26 cellular contexts compared by ENCODE assay signal in genomic region chr1:158564608-158565007, GRCh38. TPM values are rescaled to one million over a fixed set of nuclear protein-coding genes. Genes with fewer than 3 reads are reported as not detected.
DNase-seq lines count a peak whose midpoint lies in the region; ATAC-seq and TF ChIP-seq lines count a peak whose summit lies in the region.
"Had no signal": no experiment of that assay in that cellular context is flagged by ENCODE, and none has a peak within 500 bp of the region (broad histone marks: within the 10 kb centered on the region; RNA-seq: fewer than 3 reads in every experiment).

No MANE protein-coding gene starts in this region.

- peak overlapping the region; percentile 11; the same call in 1 of the 2 replicates for H3K9ac ChIP-seq in SU-DHL-6 (ENCODE audit: low read length)
- H3K9ac ChIP-seq: neural progenitor cell had no signal

- TF ChIP-seq POLR2A in NB4 (IDR thresholded peaks at IDR 0.05; ENCODE audit: extremely low read depth, insufficient read length) (no peak), spleen (IDR thresholded peaks at IDR 0.05) (no peak)

- no peak for ATAC-seq in GM23338
- peak; percentile 34 to 69 for ATAC-seq in stimulated activated naive B cell treated with anti-CD40 and anti-IgM and Interleukin-4, amounts not matched to agents 10 μg/mL and 1 μg/mL and 100 μg/mL, for 72 hours (replicated peaks)
- ATAC-seq: activated CD8-positive, alpha-beta T cell treated with anti-CD3 and anti-CD28 coated beads, Interleukin-2, amount 10 ng/mL, durations not matched to agents 7 days and 5 days; effector memory CD8-positive, alpha-beta T cell; mucosa of descending colon; Panc1 had no signal

- peak; percentile 5 for DNase-seq in GM23338 (ENCODE audit: low spot score)
- peak; percentile 83 for DNase-seq in NB4 (ENCODE audit: low read depth)
- DNase-seq in stimulated activated naive B cell treated with anti-CD40 and anti-IgM and Interleukin-4, amounts not matched to agents 10 μg/mL and 1 μg/mL and 100 μg/mL, for 72 hours = no peak
- DNase-seq in activated naive CD4-positive, alpha-beta T cell treated with anti-CD3 and anti-CD28 coated beads, Interleukin-2, amount 10 ng/mL, durations not matched to agents 7 days and 5 days = no peak
- no peak for DNase-seq in NCI-H2107 (lab: John Stamatoyannopoulos, UW)
- no peak for DNase-seq in spleen
- DNase-seq: activated CD8-positive, alpha-beta T cell treated with anti-CD3 and anti-CD28 coated beads, Interleukin-2, amount 10 ng/mL, durations not matched to agents 7 days and 5 days; activated gamma-delta T cell treated with Interleukin-2 at 50 U/mL for 16 hours; activated T-cell treated with anti-CD3 and anti-CD28 coated beads, Interleukin-2, amount 50 U/mL, for 1 hour; adrenal gland; effector memory CD8-positive, alpha-beta T cell; hypothalamus; mucosa of descending colon; NCI-H774; substantia nigra had no signal

- H3K27me3 Mint-ChIP-seq in GM23338 (ENCODE audit: insufficient read depth, low read depth, poor library complexity) = peaks cover 2% of the 10 kb centered on the region
- H3K27me3 Mint-ChIP-seq in stimulated activated naive B cell treated with anti-CD40 and anti-IgM and Interleukin-4, amounts not matched to agents 10 μg/mL and 1 μg/mL and 100 μg/mL, for 72 hours = no peaks in the 10 kb centered on the region
- H3K27me3 Mint-ChIP-seq in activated naive CD4-positive, alpha-beta T cell treated with anti-CD3 and anti-CD28 coated beads, Interleukin-2, amount 10 ng/mL, durations not matched to agents 7 days and 5 days = no peaks in the 10 kb centered on the region

- TF ChIP-seq CTCF in GM23338 (conservative IDR thresholded peaks at IDR 0.05; ENCODE audit: low read depth in 2 of 2) (no peak; a peak in 1 of 4 replicates), NB4 (IDR thresholded peaks at IDR 0.05; ENCODE audit: low read depth, low read length) (no peak), SU-DHL-6 (IDR thresholded peaks at IDR 0.05; ENCODE audit: insufficient read depth, low read length, poor library complexity, severe bottlenecking) (no peak), spleen (IDR thresholded peaks at IDR 0.05 in 8 of 11, conservative IDR thresholded peaks at IDR 0.05 in 3 of 11) (no peak)

- H3K79me2 ChIP-seq in GM23338 (replicated peaks; ENCODE audit: insufficient read depth) (no peaks in the 10 kb centered on the region), SU-DHL-6 (ENCODE audit: insufficient read depth, low read length) (no peaks in the 10 kb centered on the region)

- H3K9me3 Mint-ChIP-seq in GM23338 = no peaks in the 10 kb centered on the region
- H3K9me3 Mint-ChIP-seq in stimulated activated naive B cell treated with anti-CD40 and anti-IgM and Interleukin-4, amounts not matched to agents 10 μg/mL and 1 μg/mL and 100 μg/mL, for 72 hours = peaks cover 6 to 9% of the 10 kb centered on the region in 2 donors
- no peaks in the 10 kb centered on the region for H3K9me3 Mint-ChIP-seq in activated naive CD4-positive, alpha-beta T cell treated with anti-CD3 and anti-CD28 coated beads, Interleukin-2, amount 10 ng/mL, durations not matched to agents 7 days and 5 days
- H3K9me3 Mint-ChIP-seq: neural progenitor cell had no signal

- CTCF ChIA-PET in activated naive CD4-positive, alpha-beta T cell treated with anti-CD3 and anti-CD28 coated beads, Interleukin-2, amount 10 ng/mL, durations not matched to agents 7 days and 5 days (lab: Charles Lee) = no interaction called here

- no peak overlapping the region for H3K4me2 ChIP-seq in GM23338
- peak overlapping the region; percentile 41 for H3K4me2 ChIP-seq in SU-DHL-6 (ENCODE audit: low read depth, low read length, poor library complexity, severe bottlenecking)
- H3K4me2 ChIP-seq: neural progenitor cell had no signal

- intact Hi-C loops in spleen (cut with DNase I; ENCODE audit: low total_unique reads) = no loop called here

- H3K9me3 ChIP-seq in SU-DHL-6 (ENCODE audit: insufficient read depth, low read length) = no peaks in the 10 kb centered on the region
- no peaks in the 10 kb centered on the region for H3K9me3 ChIP-seq in spleen
- H3K9me3 ChIP-seq: adrenal gland, esophagus muscularis mucosa, mucosa of descending colon had no signal

- H3K4me3 Mint-ChIP-seq in GM23338 = no peak overlapping the region
- no peak overlapping the region for H3K4me3 Mint-ChIP-seq in stimulated activated naive B cell treated with anti-CD40 and anti-IgM and Interleukin-4, amounts not matched to agents 10 μg/mL and 1 μg/mL and 100 μg/mL, for 72 hours
- no peak overlapping the region for H3K4me3 Mint-ChIP-seq in activated naive CD4-positive, alpha-beta T cell treated with anti-CD3 and anti-CD28 coated beads, Interleukin-2, amount 10 ng/mL, durations not matched to agents 7 days and 5 days
- H3K4me3 Mint-ChIP-seq: activated CD8-positive, alpha-beta T cell treated with anti-CD3 and anti-CD28 coated beads, Interleukin-2, amount 10 ng/mL, durations not matched to agents 7 days and 5 days; effector memory CD8-positive, alpha-beta T cell; neural progenitor cell had no signal

- H3K27me3 ChIP-seq in GM23338 (ENCODE audit: insufficient read depth) (no peaks in the 10 kb centered on the region), SU-DHL-6 (ENCODE audit: low read length) (no peaks in the 10 kb centered on the region), spleen (replicated peaks in 1 of 7) (peaks cover 0 to 5% (median 0%) of the 10 kb centered on the region in 7 donors)
- H3K27me3 ChIP-seq: adrenal gland, esophagus muscularis mucosa, neural progenitor cell had no signal

- no peaks in the 10 kb centered on the region for H3K36me3 Mint-ChIP-seq in GM23338 (ENCODE audit: low read depth)
- no peaks in the 10 kb centered on the region for H3K36me3 Mint-ChIP-seq in stimulated activated naive B cell treated with anti-CD40 and anti-IgM and Interleukin-4, amounts not matched to agents 10 μg/mL and 1 μg/mL and 100 μg/mL, for 72 hours
- H3K36me3 Mint-ChIP-seq in activated naive CD4-positive, alpha-beta T cell treated with anti-CD3 and anti-CD28 coated beads, Interleukin-2, amount 10 ng/mL, durations not matched to agents 7 days and 5 days = no peaks in the 10 kb centered on the region
- H3K36me3 Mint-ChIP-seq: neural progenitor cell had no signal

- H4K20me1 ChIP-seq in GM23338 (replicated peaks; ENCODE audit: insufficient read depth) = no peaks in the 10 kb centered on the region
- H4K20me1 ChIP-seq in SU-DHL-6 (ENCODE audit: low read depth, low read length) = no peaks in the 10 kb centered on the region

- H3K4me3 ChIP-seq in GM23338 (no peak overlapping the region), NB4 (ENCODE audit: low read depth, low read length) (no peak overlapping the region), SU-DHL-6 (ENCODE audit: insufficient read depth, low read length, poor library complexity, severe bottlenecking) (no peak overlapping the region), spleen (no peak overlapping the region)
- H3K4me3 ChIP-seq: adrenal gland, esophagus muscularis mucosa, mucosa of descending colon, neural progenitor cell had no signal

- no peak overlapping the region for H3K27ac Mint-ChIP-seq in GM23338
- H3K27ac Mint-ChIP-seq in stimulated activated naive B cell treated with anti-CD40 and anti-IgM and Interleukin-4, amounts not matched to agents 10 μg/mL and 1 μg/mL and 100 μg/mL, for 72 hours = no peak overlapping the region
- no peak overlapping the region for H3K27ac Mint-ChIP-seq in activated naive CD4-positive, alpha-beta T cell treated with anti-CD3 and anti-CD28 coated beads, Interleukin-2, amount 10 ng/mL, durations not matched to agents 7 days and 5 days
- H3K27ac Mint-ChIP-seq: activated CD8-positive, alpha-beta T cell treated with anti-CD3 and anti-CD28 coated beads, Interleukin-2, amount 10 ng/mL, durations not matched to agents 7 days and 5 days; effector memory CD8-positive, alpha-beta T cell; neural progenitor cell had no signal

- H3K36me3 ChIP-seq in GM23338 (ENCODE audit: insufficient read depth) = no peaks in the 10 kb centered on the region
- no peaks in the 10 kb centered on the region for H3K36me3 ChIP-seq in SU-DHL-6 (ENCODE audit: low read length)
- H3K36me3 ChIP-seq in spleen = no peaks in the 10 kb centered on the region
- H3K36me3 ChIP-seq: adrenal gland, esophagus muscularis mucosa, neural progenitor cell had no signal

- no peak overlapping the region for H3K27ac ChIP-seq in GM23338 (ENCODE audit: low read depth)
- H3K27ac ChIP-seq in SU-DHL-6 (ENCODE audit: low read depth, low read length) = peak overlapping the region; percentile 38
- H3K27ac ChIP-seq in spleen = peak overlapping the region in 4 of 8 donors; percentile 9 to 66 (median 33)
- H3K27ac ChIP-seq: adrenal gland, esophagus muscularis mucosa, neural progenitor cell had no signal

- 42 to 52% (median 47%) methylated on average over 2 of the region's 2 CpGs for WGBS in spleen, 5 donors

- no peaks in the 10 kb centered on the region for H3K4me1 Mint-ChIP-seq in GM23338
- H3K4me1 Mint-ChIP-seq in stimulated activated naive B cell treated with anti-CD40 and anti-IgM and Interleukin-4, amounts not matched to agents 10 μg/mL and 1 μg/mL and 100 μg/mL, for 72 hours = peaks cover 9 to 16% of the 10 kb centered on the region in 2 donors
- H3K4me1 Mint-ChIP-seq in activated naive CD4-positive, alpha-beta T cell treated with anti-CD3 and anti-CD28 coated beads, Interleukin-2, amount 10 ng/mL, durations not matched to agents 7 days and 5 days = no peaks in the 10 kb centered on the region
- H3K4me1 Mint-ChIP-seq: neural progenitor cell had no signal

- H3K9me2 ChIP-seq in GM23338 (ENCODE audit: insufficient read depth) (peaks cover 9% of the 10 kb centered on the region; the same call in 1 of the 2 replicates), SU-DHL-6 (replicated peaks; ENCODE audit: insufficient read depth, low read length) (no peaks in the 10 kb centered on the region)

- no peaks in the 10 kb centered on the region for H3K4me1 ChIP-seq in GM23338 (ENCODE audit: insufficient read depth)
- H3K4me1 ChIP-seq in spleen = peaks cover 0 to 16% (median 9%) of the 10 kb centered on the region in 6 donors
- H3K4me1 ChIP-seq: adrenal gland, esophagus muscularis mucosa, neural progenitor cell had no signal

- H2AFZ ChIP-seq in GM23338 (peak overlapping the region; percentile 56; the same call in 1 of the 2 replicates), SU-DHL-6 (ENCODE audit: low read depth, low read length, severe bottlenecking) (peak overlapping the region; percentile 73)
- H2AFZ ChIP-seq: neural progenitor cell had no signal

- H3F3A ChIP-seq in GM23338 (replicated peaks; ENCODE audit: low read depth) = no peaks in the 10 kb centered on the region
- no peaks in the 10 kb centered on the region for H3F3A ChIP-seq in SU-DHL-6 (ENCODE audit: insufficient read depth)

RNA-seq across cellular contexts. Expression of gene OR6P1, which starts 5.8 kb away (rescaled TPM):
- total RNA-seq in GM23338 (2014; rRNA removed; shearing (Covaris generic)) = not detected in 2 replicates
- polyA plus RNA-seq in GM23338 (2016; fragmentation: Nextera tagmentation; extraction: Ambion mirVana) = not detected in 2 replicates
- total RNA-seq in spleen = not detected
- not detected for polyA plus RNA-seq in spleen
- total RNA-seq: activated CD8-positive, alpha-beta T cell treated with anti-CD3 and anti-CD28 coated beads, Interleukin-2, amount 10 ng/mL, durations not matched to agents 7 days and 5 days; adrenal gland; esophagus muscularis mucosa; frontal cortex; liver; M059J; mucosa of descending colon; posterior vena cava; SK-MEL-5; T-helper 2 cell treated with Interferon-gamma antibody and Interleukin-4, amounts not matched to agents 100 ng/mL and 5 ng/mL, for 36 hours; urinary bladder had no signal
- polyA plus RNA-seq: adrenal gland, liver, urinary bladder had no signal

RNA-seq across cellular contexts. Expression of gene OR6Y1, which starts 10.4 kb away (rescaled TPM):
- not detected in 2 replicates for total RNA-seq in GM23338 (2014; rRNA removed; shearing (Covaris generic))
- polyA plus RNA-seq in GM23338 (2016; fragmentation: Nextera tagmentation; extraction: Ambion mirVana) (not detected in 2 replicates), spleen (not detected)
- not detected for total RNA-seq in spleen
- total RNA-seq: activated CD8-positive, alpha-beta T cell treated with anti-CD3 and anti-CD28 coated beads, Interleukin-2, amount 10 ng/mL, durations not matched to agents 7 days and 5 days; adrenal gland; esophagus muscularis mucosa; frontal cortex; liver; M059J; mucosa of descending colon; posterior vena cava; SK-MEL-5; T-helper 2 cell treated with Interferon-gamma antibody and Interleukin-4, amounts not matched to agents 100 ng/mL and 5 ng/mL, for 36 hours; urinary bladder had no signal
- polyA plus RNA-seq: adrenal gland, liver, urinary bladder had no signal

RNA-seq across cellular contexts. Expression of gene OR10X1, which starts 15.1 kb away (rescaled TPM):
- not detected in 2 replicates for total RNA-seq in GM23338 (2014; rRNA removed; shearing (Covaris generic))
- not detected in 2 replicates for polyA plus RNA-seq in GM23338 (2016; fragmentation: Nextera tagmentation; extraction: Ambion mirVana)
- not detected for total RNA-seq in spleen
- polyA plus RNA-seq in spleen = not detected
- total RNA-seq: activated CD8-positive, alpha-beta T cell treated with anti-CD3 and anti-CD28 coated beads, Interleukin-2, amount 10 ng/mL, durations not matched to agents 7 days and 5 days; adrenal gland; esophagus muscularis mucosa; frontal cortex; liver; M059J; mucosa of descending colon; posterior vena cava; SK-MEL-5; T-helper 2 cell treated with Interferon-gamma antibody and Interleukin-4, amounts not matched to agents 100 ng/mL and 5 ng/mL, for 36 hours; urinary bladder had no signal
- polyA plus RNA-seq: adrenal gland, liver, urinary bladder had no signal

RNA-seq across cellular contexts. Expression of gene OR10Z1, which starts 40.5 kb away (rescaled TPM):
- total RNA-seq in GM23338 (2014; rRNA removed; shearing (Covaris generic)) = not detected in 2 replicates
- polyA plus RNA-seq in GM23338 (2016; fragmentation: Nextera tagmentation; extraction: Ambion mirVana) (not detected in 2 replicates), spleen (not detected)
- not detected for total RNA-seq in spleen
- total RNA-seq: activated CD8-positive, alpha-beta T cell treated with anti-CD3 and anti-CD28 coated beads, Interleukin-2, amount 10 ng/mL, durations not matched to agents 7 days and 5 days; adrenal gland; esophagus muscularis mucosa; frontal cortex; liver; M059J; mucosa of descending colon; posterior vena cava; SK-MEL-5; T-helper 2 cell treated with Interferon-gamma antibody and Interleukin-4, amounts not matched to agents 100 ng/mL and 5 ng/mL, for 36 hours; urinary bladder had no signal
- polyA plus RNA-seq: adrenal gland, liver, urinary bladder had no signal

Comparison
In these comparisons a context has a peak if more than half of its experiments do, and no peak if none do; other contexts are left out.
1. DNase-seq: peak in GM23338 (single experiment) and NB4 (single experiment); none in stimulated activated naive B cell treated with anti-CD40 and anti-IgM and Interleukin-4, amounts not matched to agents 10 μg/mL and 1 μg/mL and 100 μg/mL, for 72 hours (single experiment), activated naive CD4-positive, alpha-beta T cell treated with anti-CD3 and anti-CD28 coated beads, Interleukin-2, amount 10 ng/mL, durations not matched to agents 7 days and 5 days (single experiment), NCI-H2107 (single experiment) and spleen (single experiment).